In the genomic region with DNA sequence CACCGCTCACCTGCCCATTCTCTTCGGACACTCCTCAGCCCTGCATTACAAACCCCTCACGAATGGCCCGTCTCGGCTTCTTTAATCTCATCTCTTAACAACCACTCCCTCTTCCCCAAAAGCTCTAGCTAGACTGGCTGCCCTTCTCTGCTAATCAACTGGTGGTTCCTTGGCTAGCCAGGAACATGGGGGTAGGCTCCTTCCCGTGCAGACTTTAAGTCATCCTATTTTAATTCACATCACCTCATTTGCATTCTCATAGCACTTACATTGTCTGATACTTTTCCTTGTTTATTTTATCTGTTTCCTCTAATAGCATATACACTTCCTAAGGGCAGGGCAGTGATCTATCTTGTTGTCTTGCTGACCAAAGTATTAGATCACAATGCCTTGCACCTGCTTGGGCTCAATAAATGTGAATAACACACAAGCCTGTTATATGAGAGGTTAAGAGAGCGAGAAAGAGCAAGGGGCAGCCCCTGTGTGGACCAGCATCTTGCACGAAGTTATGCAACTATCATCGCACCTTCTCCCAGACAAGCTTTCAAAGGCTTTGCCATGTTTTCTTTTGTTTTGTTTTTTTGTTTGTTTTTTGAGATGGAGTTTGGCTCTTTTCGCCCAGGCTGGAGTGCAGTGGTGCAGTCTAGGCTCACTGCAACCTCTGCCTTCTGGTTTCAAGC, we compare ENCODE assay signal across 1 cellular context.
TF ChIP-seq lines count a peak whose summit lies in the region.

No MANE protein-coding gene starts in this region.

TF ChIP-seq in GM23338, 12 proteins besides CTCF, POLR2A, EP300 and RAD21:
- TF ChIP-seq, protein P1, sequence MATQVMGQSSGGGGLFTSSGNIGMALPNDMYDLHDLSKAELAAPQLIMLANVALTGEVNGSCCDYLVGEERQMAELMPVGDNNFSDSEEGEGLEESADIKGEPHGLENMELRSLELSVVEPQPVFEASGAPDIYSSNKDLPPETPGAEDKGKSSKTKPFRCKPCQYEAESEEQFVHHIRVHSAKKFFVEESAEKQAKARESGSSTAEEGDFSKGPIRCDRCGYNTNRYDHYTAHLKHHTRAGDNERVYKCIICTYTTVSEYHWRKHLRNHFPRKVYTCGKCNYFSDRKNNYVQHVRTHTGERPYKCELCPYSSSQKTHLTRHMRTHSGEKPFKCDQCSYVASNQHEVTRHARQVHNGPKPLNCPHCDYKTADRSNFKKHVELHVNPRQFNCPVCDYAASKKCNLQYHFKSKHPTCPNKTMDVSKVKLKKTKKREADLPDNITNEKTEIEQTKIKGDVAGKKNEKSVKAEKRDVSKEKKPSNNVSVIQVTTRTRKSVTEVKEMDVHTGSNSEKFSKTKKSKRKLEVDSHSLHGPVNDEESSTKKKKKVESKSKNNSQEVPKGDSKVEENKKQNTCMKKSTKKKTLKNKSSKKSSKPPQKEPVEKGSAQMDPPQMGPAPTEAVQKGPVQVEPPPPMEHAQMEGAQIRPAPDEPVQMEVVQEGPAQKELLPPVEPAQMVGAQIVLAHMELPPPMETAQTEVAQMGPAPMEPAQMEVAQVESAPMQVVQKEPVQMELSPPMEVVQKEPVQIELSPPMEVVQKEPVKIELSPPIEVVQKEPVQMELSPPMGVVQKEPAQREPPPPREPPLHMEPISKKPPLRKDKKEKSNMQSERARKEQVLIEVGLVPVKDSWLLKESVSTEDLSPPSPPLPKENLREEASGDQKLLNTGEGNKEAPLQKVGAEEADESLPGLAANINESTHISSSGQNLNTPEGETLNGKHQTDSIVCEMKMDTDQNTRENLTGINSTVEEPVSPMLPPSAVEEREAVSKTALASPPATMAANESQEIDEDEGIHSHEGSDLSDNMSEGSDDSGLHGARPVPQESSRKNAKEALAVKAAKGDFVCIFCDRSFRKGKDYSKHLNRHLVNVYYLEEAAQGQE (IDR thresholded peaks at IDR 0.05; ENCODE audit: unreplicated experiment) = no peak
- TF ChIP-seq EZH2phosphoT487 (IDR thresholded peaks at IDR 0.05; ENCODE audit: unreplicated experiment) (no peak), POLR2AphosphoS5 (IDR thresholded peaks at IDR 0.05; ENCODE audit: low read depth) (peak; percentile 19; the same call in 1 of the 2 replicates), NANOG (IDR thresholded peaks at IDR 0.05; ENCODE audit: borderline replicate concordance) (peak; percentile 55; the same call in 1 of the 2 replicates)
- TF ChIP-seq, protein P2, sequence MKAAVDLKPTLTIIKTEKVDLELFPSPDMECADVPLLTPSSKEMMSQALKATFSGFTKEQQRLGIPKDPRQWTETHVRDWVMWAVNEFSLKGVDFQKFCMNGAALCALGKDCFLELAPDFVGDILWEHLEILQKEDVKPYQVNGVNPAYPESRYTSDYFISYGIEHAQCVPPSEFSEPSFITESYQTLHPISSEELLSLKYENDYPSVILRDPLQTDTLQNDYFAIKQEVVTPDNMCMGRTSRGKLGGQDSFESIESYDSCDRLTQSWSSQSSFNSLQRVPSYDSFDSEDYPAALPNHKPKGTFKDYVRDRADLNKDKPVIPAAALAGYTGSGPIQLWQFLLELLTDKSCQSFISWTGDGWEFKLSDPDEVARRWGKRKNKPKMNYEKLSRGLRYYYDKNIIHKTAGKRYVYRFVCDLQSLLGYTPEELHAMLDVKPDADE (IDR thresholded peaks at IDR 0.05) = no peak
TF ChIP-seq in GM23338: peak in this region for 2.
